In the genomic region with DNA sequence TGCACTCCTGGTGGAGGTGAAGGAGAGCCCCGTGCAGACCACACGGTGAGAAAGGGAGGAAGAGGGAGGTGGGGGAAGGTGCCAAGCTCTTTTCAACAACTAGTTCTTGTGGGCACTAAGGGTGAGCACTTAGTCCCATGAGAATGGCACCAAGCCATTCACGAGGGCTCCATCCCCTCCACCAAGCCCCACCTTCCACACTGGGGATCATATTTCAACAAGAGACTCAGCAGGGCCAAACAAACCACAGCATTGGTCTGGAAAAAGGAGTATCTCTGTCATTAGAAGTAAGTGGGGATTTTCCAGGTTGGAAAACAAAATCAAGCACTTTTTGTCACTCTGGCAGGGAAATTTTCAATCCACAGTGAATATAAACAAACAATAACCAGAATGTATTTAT, we compare ENCODE assay signal across 1 cellular context.
TF ChIP-seq lines count a peak whose summit lies in the region.

No MANE protein-coding gene starts in this region.

TF ChIP-seq in WTC11, 78 proteins besides CTCF, POLR2A, EP300 and RAD21 (continued from another document):
- TF ChIP-seq, protein P1, sequence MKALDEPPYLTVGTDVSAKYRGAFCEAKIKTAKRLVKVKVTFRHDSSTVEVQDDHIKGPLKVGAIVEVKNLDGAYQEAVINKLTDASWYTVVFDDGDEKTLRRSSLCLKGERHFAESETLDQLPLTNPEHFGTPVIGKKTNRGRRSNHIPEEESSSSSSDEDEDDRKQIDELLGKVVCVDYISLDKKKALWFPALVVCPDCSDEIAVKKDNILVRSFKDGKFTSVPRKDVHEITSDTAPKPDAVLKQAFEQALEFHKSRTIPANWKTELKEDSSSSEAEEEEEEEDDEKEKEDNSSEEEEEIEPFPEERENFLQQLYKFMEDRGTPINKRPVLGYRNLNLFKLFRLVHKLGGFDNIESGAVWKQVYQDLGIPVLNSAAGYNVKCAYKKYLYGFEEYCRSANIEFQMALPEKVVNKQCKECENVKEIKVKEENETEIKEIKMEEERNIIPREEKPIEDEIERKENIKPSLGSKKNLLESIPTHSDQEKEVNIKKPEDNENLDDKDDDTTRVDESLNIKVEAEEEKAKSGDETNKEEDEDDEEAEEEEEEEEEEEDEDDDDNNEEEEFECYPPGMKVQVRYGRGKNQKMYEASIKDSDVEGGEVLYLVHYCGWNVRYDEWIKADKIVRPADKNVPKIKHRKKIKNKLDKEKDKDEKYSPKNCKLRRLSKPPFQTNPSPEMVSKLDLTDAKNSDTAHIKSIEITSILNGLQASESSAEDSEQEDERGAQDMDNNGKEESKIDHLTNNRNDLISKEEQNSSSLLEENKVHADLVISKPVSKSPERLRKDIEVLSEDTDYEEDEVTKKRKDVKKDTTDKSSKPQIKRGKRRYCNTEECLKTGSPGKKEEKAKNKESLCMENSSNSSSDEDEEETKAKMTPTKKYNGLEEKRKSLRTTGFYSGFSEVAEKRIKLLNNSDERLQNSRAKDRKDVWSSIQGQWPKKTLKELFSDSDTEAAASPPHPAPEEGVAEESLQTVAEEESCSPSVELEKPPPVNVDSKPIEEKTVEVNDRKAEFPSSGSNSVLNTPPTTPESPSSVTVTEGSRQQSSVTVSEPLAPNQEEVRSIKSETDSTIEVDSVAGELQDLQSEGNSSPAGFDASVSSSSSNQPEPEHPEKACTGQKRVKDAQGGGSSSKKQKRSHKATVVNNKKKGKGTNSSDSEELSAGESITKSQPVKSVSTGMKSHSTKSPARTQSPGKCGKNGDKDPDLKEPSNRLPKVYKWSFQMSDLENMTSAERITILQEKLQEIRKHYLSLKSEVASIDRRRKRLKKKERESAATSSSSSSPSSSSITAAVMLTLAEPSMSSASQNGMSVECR (CRISPR knock-in tag; IDR thresholded peaks at IDR 0.05; ENCODE audit: borderline replicate concordance), result no peak
- TF ChIP-seq JUN (CRISPR knock-in tag; IDR thresholded peaks at IDR 0.05) (no peak), NR3C1 (CRISPR knock-in tag; conservative IDR thresholded peaks at IDR 0.05; ENCODE audit: low read depth) (no peak), SMAD3 (CRISPR knock-in tag; IDR thresholded peaks at IDR 0.05; ENCODE audit: borderline replicate concordance) (no peak), ZNF416 (CRISPR knock-in tag; IDR thresholded peaks at IDR 0.05) (no peak), RORB (CRISPR knock-in tag; IDR thresholded peaks at IDR 0.05) (no peak), ZNF219 (CRISPR knock-in tag; IDR thresholded peaks at IDR 0.05; ENCODE audit: borderline replicate concordance) (no peak), MXD4 (CRISPR knock-in tag; IDR thresholded peaks at IDR 0.05; ENCODE audit: borderline replicate concordance) (no peak), SOX15 (CRISPR knock-in tag; IDR thresholded peaks at IDR 0.05) (no peak)
- TF ChIP-seq, protein P2, sequence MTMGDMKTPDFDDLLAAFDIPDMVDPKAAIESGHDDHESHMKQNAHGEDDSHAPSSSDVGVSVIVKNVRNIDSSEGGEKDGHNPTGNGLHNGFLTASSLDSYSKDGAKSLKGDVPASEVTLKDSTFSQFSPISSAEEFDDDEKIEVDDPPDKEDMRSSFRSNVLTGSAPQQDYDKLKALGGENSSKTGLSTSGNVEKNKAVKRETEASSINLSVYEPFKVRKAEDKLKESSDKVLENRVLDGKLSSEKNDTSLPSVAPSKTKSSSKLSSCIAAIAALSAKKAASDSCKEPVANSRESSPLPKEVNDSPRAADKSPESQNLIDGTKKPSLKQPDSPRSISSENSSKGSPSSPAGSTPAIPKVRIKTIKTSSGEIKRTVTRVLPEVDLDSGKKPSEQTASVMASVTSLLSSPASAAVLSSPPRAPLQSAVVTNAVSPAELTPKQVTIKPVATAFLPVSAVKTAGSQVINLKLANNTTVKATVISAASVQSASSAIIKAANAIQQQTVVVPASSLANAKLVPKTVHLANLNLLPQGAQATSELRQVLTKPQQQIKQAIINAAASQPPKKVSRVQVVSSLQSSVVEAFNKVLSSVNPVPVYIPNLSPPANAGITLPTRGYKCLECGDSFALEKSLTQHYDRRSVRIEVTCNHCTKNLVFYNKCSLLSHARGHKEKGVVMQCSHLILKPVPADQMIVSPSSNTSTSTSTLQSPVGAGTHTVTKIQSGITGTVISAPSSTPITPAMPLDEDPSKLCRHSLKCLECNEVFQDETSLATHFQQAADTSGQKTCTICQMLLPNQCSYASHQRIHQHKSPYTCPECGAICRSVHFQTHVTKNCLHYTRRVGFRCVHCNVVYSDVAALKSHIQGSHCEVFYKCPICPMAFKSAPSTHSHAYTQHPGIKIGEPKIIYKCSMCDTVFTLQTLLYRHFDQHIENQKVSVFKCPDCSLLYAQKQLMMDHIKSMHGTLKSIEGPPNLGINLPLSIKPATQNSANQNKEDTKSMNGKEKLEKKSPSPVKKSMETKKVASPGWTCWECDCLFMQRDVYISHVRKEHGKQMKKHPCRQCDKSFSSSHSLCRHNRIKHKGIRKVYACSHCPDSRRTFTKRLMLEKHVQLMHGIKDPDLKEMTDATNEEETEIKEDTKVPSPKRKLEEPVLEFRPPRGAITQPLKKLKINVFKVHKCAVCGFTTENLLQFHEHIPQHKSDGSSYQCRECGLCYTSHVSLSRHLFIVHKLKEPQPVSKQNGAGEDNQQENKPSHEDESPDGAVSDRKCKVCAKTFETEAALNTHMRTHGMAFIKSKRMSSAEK (CRISPR knock-in tag; IDR thresholded peaks at IDR 0.05; ENCODE audit: borderline replicate concordance), result no peak
- TF ChIP-seq, protein P3, sequence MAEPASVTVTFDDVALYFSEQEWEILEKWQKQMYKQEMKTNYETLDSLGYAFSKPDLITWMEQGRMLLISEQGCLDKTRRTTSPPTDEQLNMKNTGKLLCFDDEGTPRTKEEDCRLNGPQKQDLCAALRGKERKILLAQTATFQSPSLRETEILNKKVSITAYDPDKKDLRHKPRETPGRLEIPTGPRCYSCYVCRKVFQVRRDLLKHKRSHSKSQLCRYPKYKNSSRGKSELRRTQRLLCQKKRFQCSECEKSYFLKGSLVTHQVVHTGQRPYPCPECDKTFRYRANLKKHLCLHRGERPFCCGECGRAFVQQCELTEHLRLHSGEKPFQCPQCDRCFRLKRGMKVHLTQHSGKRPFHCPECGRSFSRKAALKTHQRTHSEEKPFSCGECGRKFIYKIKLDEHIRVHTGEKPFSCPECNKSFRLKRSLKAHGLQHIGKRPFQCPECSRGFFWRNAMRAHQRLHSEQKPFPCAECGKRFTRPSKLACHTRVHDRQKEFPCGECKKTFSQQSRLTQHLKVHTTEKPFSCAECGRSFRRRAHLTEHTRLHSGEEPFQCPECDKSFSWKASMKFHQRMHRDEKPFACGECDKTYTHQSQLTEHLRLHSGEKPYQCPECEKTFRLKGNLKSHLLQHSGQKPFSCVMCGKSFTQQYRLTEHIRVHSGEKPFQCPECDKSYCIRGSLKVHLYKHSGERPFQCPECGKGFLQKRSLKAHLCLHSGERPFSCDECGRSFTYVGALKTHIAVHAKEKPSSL (CRISPR knock-in tag; conservative IDR thresholded peaks at IDR 0.05), result no peak
- TF ChIP-seq, protein P4, sequence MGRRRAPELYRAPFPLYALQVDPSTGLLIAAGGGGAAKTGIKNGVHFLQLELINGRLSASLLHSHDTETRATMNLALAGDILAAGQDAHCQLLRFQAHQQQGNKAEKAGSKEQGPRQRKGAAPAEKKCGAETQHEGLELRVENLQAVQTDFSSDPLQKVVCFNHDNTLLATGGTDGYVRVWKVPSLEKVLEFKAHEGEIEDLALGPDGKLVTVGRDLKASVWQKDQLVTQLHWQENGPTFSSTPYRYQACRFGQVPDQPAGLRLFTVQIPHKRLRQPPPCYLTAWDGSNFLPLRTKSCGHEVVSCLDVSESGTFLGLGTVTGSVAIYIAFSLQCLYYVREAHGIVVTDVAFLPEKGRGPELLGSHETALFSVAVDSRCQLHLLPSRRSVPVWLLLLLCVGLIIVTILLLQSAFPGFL (CRISPR knock-in tag; IDR thresholded peaks at IDR 0.05; ENCODE audit: borderline replicate concordance), result no peak
